In genomic region chr11:64718084-64718779, GRCh38 we compare ENCODE assay signal across 24 cellular contexts. TPM values are rescaled to one million over a fixed set of nuclear protein-coding genes. Genes with fewer than 3 reads are reported as not detected.
DNase-seq lines count a peak whose midpoint lies in the region; ATAC-seq and TF ChIP-seq lines count a peak whose summit lies in the region.
"Had no signal": no experiment of that assay in that cellular context is flagged by ENCODE, and none has a peak within 500 bp of the region (broad histone marks: within the 10 kb centered on the region; RNA-seq: fewer than 3 reads in every experiment).

No MANE protein-coding gene starts in this region.

- peak overlapping the region in 1 of 59 donors; percentile 25 for H3K4me3 ChIP-seq in dorsolateral prefrontal cortex
- H3K4me3 ChIP-seq: BLaER1 treated with 17β-estradiol and CSF1 and Interleukin-3, amounts not matched to agents 10 nM and 100 nM; SJCRH30 had no signal

- H3K27ac ChIP-seq in dorsolateral prefrontal cortex = peak overlapping the region in 3 of 59 donors; percentile 2 to 21 (median 13)
- H3K27ac ChIP-seq: 22Rv1; BLaER1 treated with 17β-estradiol and CSF1 and Interleukin-3, amounts not matched to agents 10 nM and 100 nM; KMS-11; SJCRH30 had no signal

- ATAC-seq in HG02852 (IDR thresholded peaks at IDR 0.05; ENCODE audit: unreplicated experiment) (no peak), HG03432 (IDR thresholded peaks at IDR 0.05; ENCODE audit: unreplicated experiment) (no peak)
- ATAC-seq: CD8-positive, alpha-beta T cell; T-cell had no signal

- TF ChIP-seq CTCF in dorsolateral prefrontal cortex (IDR thresholded peaks at IDR 0.05 in 54 of 56, conservative IDR thresholded peaks at IDR 0.05 in 2 of 56; ENCODE audit: low read depth in 1 of 56, partially characterized antibody in 56 of 56) = no peak

- H3K27me3 ChIP-seq in dorsolateral prefrontal cortex = peaks cover 0 to 6% (median 0%) of the 10 kb centered on the region in 45 donors

- peak; percentile 62 for DNase-seq in DMS 273 (lab: John Stamatoyannopoulos, UW; ENCODE audit: unreplicated experiment)
- no peak for DNase-seq in DMS 273 treated with DMSO at 0.1 percent for 48 hours (lab: John Stamatoyannopoulos, UW)
- DNase-seq in NCI-H69 (lab: John Stamatoyannopoulos, UW) = peak; percentile 26
- peak in 7 of 10 donors; percentile 35 to 77 (median 59) for DNase-seq in dorsolateral prefrontal cortex
- peak in 7 of 10 donors; percentile 35 to 92 (median 58) for DNase-seq in posterior cingulate gyrus
- DNase-seq in NCI-H2227 (lab: John Stamatoyannopoulos, UW; ENCODE audit: unreplicated experiment) = no peak
- DNase-seq: CD8-positive, alpha-beta T cell; GDM1; H9; MV-4-11; NCI-H1417; NCI-H187 treated with DMSO at 0.1 percent for 48 hours; NCI-H2107; NCI-H82; OCI-M1; SJCRH30; T-cell had no signal

- intact Hi-C loops in dorsolateral prefrontal cortex (cut with DNase I) = no loop called here
- intact Hi-C loops in posterior cingulate gyrus (cut with DNase I) = no loop called here

RNA-seq across cellular contexts. Expression of gene NRXN2, which starts 4.8 kb away (rescaled TPM):
- 100 to 1,000 TPM; 116 to 339 (median 247) TPM for total RNA-seq in dorsolateral prefrontal cortex

RNA-seq across cellular contexts. Expression of gene RASGRP2, which starts 25.7 kb away (rescaled TPM):
- total RNA-seq in dorsolateral prefrontal cortex = 10 to 100 TPM; 15.2 to 58.6 (median 32.8) TPM
- total RNA-seq: Daoy, NCI-H460 had no signal

RNA-seq across cellular contexts. Expression of gene PYGM, which starts 41.5 kb away (rescaled TPM):
- total RNA-seq in dorsolateral prefrontal cortex = 10 to 100 TPM in 111 of 120 experiments, 1 to 10 TPM in 9; 4.6 to 94.1 (median 19.4) TPM
- total RNA-seq: Daoy had no signal

Comparison
In these comparisons a context has a peak if more than half of its experiments do, and no peak if none do; other contexts are left out.
1. DNase-seq: peak in DMS 273 (single experiment), NCI-H69 (single experiment), dorsolateral prefrontal cortex (7 of 10) and posterior cingulate gyrus (7 of 10); none in DMS 273 treated with DMSO at 0.1 percent for 48 hours (single experiment) and NCI-H2227 (single experiment).